In genomic region chr4:173669460-173670179, GRCh38 we compare ENCODE assay signal across 14 cellular contexts.
DNase-seq lines count a peak whose midpoint lies in the region; ATAC-seq and TF ChIP-seq lines count a peak whose summit lies in the region.
"Had no signal": no experiment of that assay in that cellular context is flagged by ENCODE, and none has a peak within 500 bp of the region (broad histone marks: within the 10 kb centered on the region; RNA-seq: fewer than 3 reads in every experiment).

No MANE protein-coding gene starts in this region.

- H3K9ac ChIP-seq in MM.1S (ENCODE audit: low read length) = peak overlapping the region; percentile 25; the same call in 1 of the 2 replicates
- H3K9ac ChIP-seq: BLaER1 had no signal

- no peaks in the 10 kb centered on the region for H3K27me3 ChIP-seq in MM.1S (replicated peaks; ENCODE audit: insufficient read depth, low read length)
- no peaks in the 10 kb centered on the region for H3K27me3 ChIP-seq in heart left ventricle
- no peaks in the 10 kb centered on the region for H3K27me3 ChIP-seq in right atrium auricular region
- no peaks in the 10 kb centered on the region for H3K27me3 ChIP-seq in gastrocnemius medialis
- H3K27me3 ChIP-seq: BLaER1 had no signal

- H3K4me2 ChIP-seq in MM.1S (ENCODE audit: low read depth, low read length) = peak overlapping the region; percentile 68
- H3K4me2 ChIP-seq: A549, BLaER1 had no signal

- H3K9me3 ChIP-seq in MM.1S (replicated peaks; ENCODE audit: insufficient read depth, low read length) (no peaks in the 10 kb centered on the region), heart left ventricle (no peaks in the 10 kb centered on the region), right atrium auricular region (no peaks in the 10 kb centered on the region), gastrocnemius medialis (no peaks in the 10 kb centered on the region)
- H3K9me3 ChIP-seq: A549, BLaER1, Caco-2 had no signal

- H3K36me3 ChIP-seq in MM.1S (replicated peaks; ENCODE audit: insufficient read depth, low read length) (no peaks in the 10 kb centered on the region), heart left ventricle (no peaks in the 10 kb centered on the region), right atrium auricular region (no peaks in the 10 kb centered on the region), gastrocnemius medialis (no peaks in the 10 kb centered on the region)
- H3K36me3 ChIP-seq: BLaER1 had no signal

- H4K20me1 ChIP-seq in MM.1S (ENCODE audit: insufficient read depth, low read length) = no peaks in the 10 kb centered on the region
- H4K20me1 ChIP-seq: BLaER1 had no signal

- DNase-seq in MM.1S = no peak
- peak in 3 of 5 donors; percentile 27 to 48 (median 42) for DNase-seq in heart left ventricle
- DNase-seq in right atrium auricular region (ENCODE audit: low spot score) = no peak
- DNase-seq in DMS79 (lab: John Stamatoyannopoulos, UW) = no peak
- no peak for DNase-seq in gastrocnemius medialis
- no peak for DNase-seq in T-helper 1 cell
- no peak for DNase-seq in dermis blood vessel endothelial cell
- DNase-seq: Caco-2; CD8-positive, alpha-beta memory T cell; GF-D8 had no signal

- peak overlapping the region; percentile 82 for H2AFZ ChIP-seq in MM.1S (ENCODE audit: low read length)

- peak overlapping the region; percentile 29; the same call in 1 of the 2 replicates for H3K27ac ChIP-seq in MM.1S (ENCODE audit: low read length)
- peak overlapping the region; percentile 41 to 93 (median 83) for H3K27ac ChIP-seq in heart left ventricle
- peak overlapping the region; percentile 49 to 84 for H3K27ac ChIP-seq in right atrium auricular region
- H3K27ac ChIP-seq in gastrocnemius medialis = no peak overlapping the region
- H3K27ac ChIP-seq: A549, BLaER1 had no signal

- H3K4me3 ChIP-seq in MM.1S (ENCODE audit: low read length) (peak overlapping the region; percentile 55), WI38 (ENCODE audit: low read depth, low read length) (0 out of 2 replicates have a peak overlapping the region, but pooled peaks have one; percentile 4), heart left ventricle (no peak overlapping the region), right atrium auricular region (no peak overlapping the region), gastrocnemius medialis (no peak overlapping the region)
- H3K4me3 ChIP-seq: A549, BLaER1 had no signal

- TF ChIP-seq POLR2A in heart left ventricle (IDR thresholded peaks at IDR 0.05) = no peak
- TF ChIP-seq POLR2A in gastrocnemius medialis (IDR thresholded peaks at IDR 0.05) = no peak

- TF ChIP-seq CTCF in MM.1S (IDR thresholded peaks at IDR 0.05; ENCODE audit: low read length) (no peak), WI38 (IDR thresholded peaks at IDR 0.05; ENCODE audit: low read depth, low read length) (no peak), heart left ventricle (IDR thresholded peaks at IDR 0.05) (no peak), right atrium auricular region (IDR thresholded peaks at IDR 0.05) (no peak), gastrocnemius medialis (IDR thresholded peaks at IDR 0.05 in 4 of 5, conservative IDR thresholded peaks at IDR 0.05 in 1 of 5) (no peak)

- H3K79me2 ChIP-seq in MM.1S (ENCODE audit: low read length) = no peaks in the 10 kb centered on the region

- WGBS in heart left ventricle, 4 donors = 24 to 32% (median 28%) methylated on average over 4 of the region's 4 CpGs

- ATAC-seq in heart left ventricle (peak; percentile 96 to 98 (median 97)), gastrocnemius medialis (no peak)
- ATAC-seq: A549, HCT116 had no signal

- H3K9me2 ChIP-seq in MM.1S (replicated peaks; ENCODE audit: insufficient read depth, low read length) = no peaks in the 10 kb centered on the region

- no peaks in the 10 kb centered on the region for H3F3A ChIP-seq in MM.1S (ENCODE audit: insufficient read depth, low read length)

- no peaks in the 10 kb centered on the region for H3K4me1 ChIP-seq in MM.1S (ENCODE audit: low read length)
- peaks cover 0 to 4% (median 0%) of the 10 kb centered on the region in 12 donors for H3K4me1 ChIP-seq in heart left ventricle
- H3K4me1 ChIP-seq in right atrium auricular region = no peaks in the 10 kb centered on the region
- H3K4me1 ChIP-seq in gastrocnemius medialis = no peaks in the 10 kb centered on the region
- H3K4me1 ChIP-seq: A549, BLaER1, Caco-2 had no signal

- intact Hi-C loops in heart left ventricle (cut with DNase I) (loop anchor here in 1 of 10 donors (1.0 kb wide), 1 partner anchor 29 kb away; no protein-coding TSS in a partner anchor), gastrocnemius medialis (cut with DNase I; ENCODE audit: low total_unique reads) (no loop called here)

- in situ Hi-C loops in gastrocnemius medialis (cut with MboI; ENCODE audit: low sequenced_read_pairs in 4 of 4) = no loop called here

Comparison
In these comparisons a context has a peak if more than half of its experiments do, and no peak if none do; other contexts are left out.
1. DNase-seq: peak in heart left ventricle (3 of 5); none in MM.1S (single experiment), right atrium auricular region (single experiment), DMS79 (single experiment), gastrocnemius medialis (0 of 2), T-helper 1 cell (0 of 5) and dermis blood vessel endothelial cell (single experiment).
2. H3K27ac ChIP-seq: peak in MM.1S (single experiment), heart left ventricle (12 of 12) and right atrium auricular region (2 of 2); none in gastrocnemius medialis (0 of 4).
3. H3K4me3 ChIP-seq: peak in MM.1S (single experiment) and WI38 (single experiment); none in heart left ventricle (0 of 12), right atrium auricular region (0 of 2) and gastrocnemius medialis (0 of 4).
4. ATAC-seq: peak in heart left ventricle (4 of 4); none in gastrocnemius medialis (0 of 2).